34 cellular contexts compared by ENCODE assay signal in genomic region chr13:29521336-29521735, GRCh38.
A peak's percentile ranks its signal among the peaks of the same experiment; 100 is the strongest.
DNase-seq lines count a peak whose midpoint lies in the region; ATAC-seq and TF ChIP-seq lines count a peak whose summit lies in the region.
"Had no signal": no experiment of that assay in that cellular context is flagged by ENCODE, and none has a peak within 500 bp of the region (broad histone marks: within the 10 kb centered on the region; RNA-seq: fewer than 3 reads in every experiment).

No MANE protein-coding gene starts in this region.

- H3K27me3 ChIP-seq in smooth muscle cell (ENCODE audit: low read depth) (no peaks in the 10 kb centered on the region), PC-3 (ENCODE audit: low read length) (no peaks in the 10 kb centered on the region), Karpas-422 (ENCODE audit: low read length) (no peaks in the 10 kb centered on the region)
- H3K27me3 ChIP-seq: foreskin keratinocyte, thyroid gland had no signal

- CTCF ChIA-PET in PC-3 (lab: Charles Lee): no interaction called here

- peaks cover 0 to 8% of the 10 kb centered on the region in 2 donors for H3K4me1 Mint-ChIP-seq in natural killer cell treated with Interleukin-12 subunit alpha and Interleukin-12 subunit beta and Interleukin-15 and Interleukin-18, amount 100 ng/mL, for 72 hours (ENCODE audit: low read depth in 2 of 2)
- H3K4me1 Mint-ChIP-seq in natural killer cell: no peaks in the 10 kb centered on the region
- H3K4me1 Mint-ChIP-seq: activated naive CD8-positive, alpha-beta T cell treated with anti-CD3 and anti-CD28 coated beads, Interleukin-2, amount 10 ng/mL, durations not matched to agents 7 days and 5 days had no signal

- peaks cover 5% of the 10 kb centered on the region for H4K20me1 ChIP-seq in smooth muscle cell (ENCODE audit: low read depth)
- H4K20me1 ChIP-seq in PC-3 (ENCODE audit: low read length): 0 out of 2 replicates have a peak, but pooled peaks cover 3% of the 10 kb centered on the region
- H4K20me1 ChIP-seq in Karpas-422 (ENCODE audit: insufficient read depth, low read depth, low read length): 0 out of 2 replicates have a peak, but pooled peaks cover 5% of the 10 kb centered on the region

- H3K9ac ChIP-seq in smooth muscle cell (ENCODE audit: low read depth) (no peak overlapping the region), PC-3 (ENCODE audit: low read length) (no peak overlapping the region), Karpas-422 (ENCODE audit: low read length) (no peak overlapping the region)

- H3K36me3 Mint-ChIP-seq in natural killer cell treated with Interleukin-12 subunit alpha and Interleukin-12 subunit beta and Interleukin-15 and Interleukin-18, amount 100 ng/mL, for 72 hours: peaks cover 6% of the 10 kb centered on the region
- H3K36me3 Mint-ChIP-seq in natural killer cell: no peaks in the 10 kb centered on the region

- no peaks in the 10 kb centered on the region for H3F3A ChIP-seq in smooth muscle cell (ENCODE audit: low read depth)
- H3F3A ChIP-seq in PC-3 (ENCODE audit: low read length, unreplicated experiment): no peaks in the 10 kb centered on the region

- H3K9me3 ChIP-seq in mesodermal cell (ENCODE audit: control insufficient read depth, low read length): no peaks in the 10 kb centered on the region
- no peaks in the 10 kb centered on the region for H3K9me3 ChIP-seq in smooth muscle cell (replicated peaks; ENCODE audit: low read depth)
- no peaks in the 10 kb centered on the region for H3K9me3 ChIP-seq in PC-3 (ENCODE audit: low read length)
- H3K9me3 ChIP-seq in Karpas-422 (ENCODE audit: low read length): no peaks in the 10 kb centered on the region
- H3K9me3 ChIP-seq: left ventricle myocardium inferior, thyroid gland had no signal

- no peak overlapping the region for H3K4me3 Mint-ChIP-seq in natural killer cell treated with Interleukin-12 subunit alpha and Interleukin-12 subunit beta and Interleukin-15 and Interleukin-18, amount 100 ng/mL, for 72 hours
- no peak overlapping the region for H3K4me3 Mint-ChIP-seq in natural killer cell
- H3K4me3 Mint-ChIP-seq: activated naive CD8-positive, alpha-beta T cell treated with anti-CD3 and anti-CD28 coated beads, Interleukin-2, amount 10 ng/mL, durations not matched to agents 7 days and 5 days; activated T-cell treated with anti-CD3 and anti-CD28 coated beads, Interleukin-2, amount 50 U/mL, for 24 hours; CD4-positive, alpha-beta T cell; dendritic cell treated with granulocyte-macrophage colony-stimulating factor and Interleukin-4, amounts not matched to agents 40 ng/mL and 50 ng/mL, for 4 days; naive B cell; stimulated activated naive CD8-positive, alpha-beta T cell treated with anti-CD3 and anti-CD28 coated beads, Interleukin-15, Interleukin-2, amounts not matched to agents 100 ng/mL and 50 ng/mL, for 24 hours; WTC11 had no signal

- WGBS in mesodermal cell (ENCODE audit: insufficient coverage in 2 of 2), 2 experiments: 92 to 94% methylated on average over 13 of the region's 14 CpGs
- 98% methylated on average over 14 of the region's 14 CpGs for WGBS in smooth muscle cell (ENCODE audit: low lambda C conversion rate)

- H3K27ac Mint-ChIP-seq in natural killer cell treated with Interleukin-12 subunit alpha and Interleukin-12 subunit beta and Interleukin-15 and Interleukin-18, amount 100 ng/mL, for 72 hours: no peak overlapping the region
- H3K27ac Mint-ChIP-seq in natural killer cell: no peak overlapping the region
- H3K27ac Mint-ChIP-seq: activated naive CD8-positive, alpha-beta T cell treated with anti-CD3 and anti-CD28 coated beads, Interleukin-2, amount 10 ng/mL, durations not matched to agents 7 days and 5 days; activated T-cell treated with anti-CD3 and anti-CD28 coated beads, Interleukin-2, amount 50 U/mL, for 24 hours; CD4-positive, alpha-beta T cell; dendritic cell treated with granulocyte-macrophage colony-stimulating factor and Interleukin-4, amounts not matched to agents 40 ng/mL and 50 ng/mL, for 4 days; stimulated activated naive CD8-positive, alpha-beta T cell treated with anti-CD3 and anti-CD28 coated beads, Interleukin-15, Interleukin-2, amounts not matched to agents 100 ng/mL and 50 ng/mL, for 24 hours; WTC11 had no signal

- H2AFZ ChIP-seq in smooth muscle cell (ENCODE audit: low read depth): no peak overlapping the region
- no peak overlapping the region for H2AFZ ChIP-seq in PC-3 (ENCODE audit: low read length)
- H2AFZ ChIP-seq in Karpas-422 (ENCODE audit: low read length): no peak overlapping the region

- H3K79me2 ChIP-seq in smooth muscle cell (ENCODE audit: low read depth) (no peaks in the 10 kb centered on the region), PC-3 (ENCODE audit: low read length) (no peaks in the 10 kb centered on the region), Karpas-422 (ENCODE audit: low read length) (peaks cover 6% of the 10 kb centered on the region; the same call in 1 of the 2 replicates)

- H3K9me3 Mint-ChIP-seq in natural killer cell treated with Interleukin-12 subunit alpha and Interleukin-12 subunit beta and Interleukin-15 and Interleukin-18, amount 100 ng/mL, for 72 hours: no peaks in the 10 kb centered on the region
- H3K9me3 Mint-ChIP-seq in natural killer cell: no peaks in the 10 kb centered on the region
- H3K9me3 Mint-ChIP-seq: activated naive CD8-positive, alpha-beta T cell treated with anti-CD3 and anti-CD28 coated beads, Interleukin-2, amount 10 ng/mL, durations not matched to agents 7 days and 5 days; activated T-cell treated with anti-CD3 and anti-CD28 coated beads, Interleukin-2, amount 50 U/mL, for 24 hours; CD4-positive, alpha-beta T cell; dendritic cell treated with granulocyte-macrophage colony-stimulating factor and Interleukin-4, amounts not matched to agents 40 ng/mL and 50 ng/mL, for 4 days; naive B cell; stimulated activated naive CD8-positive, alpha-beta T cell treated with anti-CD3 and anti-CD28 coated beads, Interleukin-15, Interleukin-2, amounts not matched to agents 100 ng/mL and 50 ng/mL, for 24 hours; WTC11 had no signal

- H3K27ac ChIP-seq in mesodermal cell (ENCODE audit: low read depth, low read length, severe bottlenecking) (peak overlapping the region; percentile 48), smooth muscle cell (ENCODE audit: low read depth) (peak overlapping the region; percentile 65), PC-3 (ENCODE audit: low read length) (no peak overlapping the region), Karpas-422 (ENCODE audit: low read length) (no peak overlapping the region)
- H3K27ac ChIP-seq: foreskin keratinocyte, left ventricle myocardium inferior, thyroid gland had no signal

- intact Hi-C loops in natural killer cell (cut with micrococcal nuclease): no loop called here
- intact Hi-C loops in PC-3 (cut with micrococcal nuclease): no loop called here

- H3K4me1 ChIP-seq in mesodermal cell (ENCODE audit: control insufficient read depth, insufficient read depth, low read length, poor library complexity, severe bottlenecking) (peaks cover 18% of the 10 kb centered on the region), smooth muscle cell (ENCODE audit: low read depth) (no peaks in the 10 kb centered on the region), PC-3 (ENCODE audit: insufficient read depth, low read length) (no peaks in the 10 kb centered on the region), Karpas-422 (ENCODE audit: low read length) (no peaks in the 10 kb centered on the region)
- H3K4me1 ChIP-seq: foreskin keratinocyte, thyroid gland had no signal

- no peaks in the 10 kb centered on the region for H3K9me2 ChIP-seq in PC-3 (replicated peaks; ENCODE audit: low read length)
- no peaks in the 10 kb centered on the region for H3K9me2 ChIP-seq in Karpas-422 (replicated peaks; ENCODE audit: insufficient read depth, low read length)

- DNase-seq in natural killer cell treated with Interleukin-12 subunit alpha and Interleukin-12 subunit beta and Interleukin-15 and Interleukin-18, amount 100 ng/mL, for 72 hours (ENCODE audit: low spot score): peak; percentile 18
- DNase-seq in natural killer cell (no peak), smooth muscle cell (lab: John Stamatoyannopoulos, UW; ENCODE audit: unreplicated experiment) (no peak), PC-3 (no peak), Karpas-422 (no peak), AG08396 (ENCODE audit: low spot score) (no peak)
- DNase-seq: activated CD4-positive, alpha-beta T cell treated with anti-CD3 and anti-CD28 coated beads, Interleukin-2, amount 50 U/mL, for 1 hour; activated gamma-delta T cell treated with Interleukin-2 at 50 U/mL for 16 hours; activated naive CD8-positive, alpha-beta T cell treated with anti-CD3 and anti-CD28 coated beads, Interleukin-2, amount 10 ng/mL, durations not matched to agents 7 days and 5 days; activated T-cell treated with anti-CD3 and anti-CD28 coated beads, Interleukin-2, amount 50 U/mL, for 24 hours; AML-193; CD4-positive, alpha-beta T cell; central memory CD4-positive, alpha-beta T cell; DND-41; foreskin keratinocyte; GF-D8; head of caudate nucleus; left ventricle myocardium inferior; mesendoderm; MM.1S; naive B cell; NCI-H1930; NCI-H510A treated with DMSO at 0.1 percent for 48 hours; nucleus accumbens; OCI-M1; stimulated activated CD4-positive, alpha-beta T cell treated with anti-CD3 and anti-CD28 coated beads, Interleukin-1b, Interleukin-23, amount 100 ng/mL, for 48 hours; thyroid gland had no signal

- POLR2A ChIA-PET in PC-3 (lab: Charles Lee; ENCODE audit: unreplicated experiment): no interaction called here

- peaks cover 83% of the 10 kb centered on the region for H3K36me3 ChIP-seq in mesodermal cell (ENCODE audit: control insufficient read depth, insufficient read depth, low read length)
- no peaks in the 10 kb centered on the region for H3K36me3 ChIP-seq in smooth muscle cell (ENCODE audit: low read depth)
- peaks cover 25% of the 10 kb centered on the region; the same call in 1 of the 2 replicates for H3K36me3 ChIP-seq in PC-3 (ENCODE audit: low read depth, low read length)
- peaks cover 27% of the 10 kb centered on the region for H3K36me3 ChIP-seq in Karpas-422 (ENCODE audit: insufficient read depth, low read length)
- H3K36me3 ChIP-seq: thyroid gland had no signal

- ATAC-seq in natural killer cell treated with Interleukin-12 subunit alpha and Interleukin-12 subunit beta and Interleukin-15 and Interleukin-18, amount 100 ng/mL, for 72 hours: no peak
- ATAC-seq in natural killer cell (no peak), GM18505 (IDR thresholded peaks at IDR 0.05; ENCODE audit: unreplicated experiment) (no peak), PC-3 (no peak)
- ATAC-seq: foreskin keratinocyte, K562, WTC11 had no signal

- no peak overlapping the region for H3K4me3 ChIP-seq in mesodermal cell (ENCODE audit: extremely low read depth, insufficient read depth, low read length, poor library complexity, severe bottlenecking)
- H3K4me3 ChIP-seq in smooth muscle cell: no peak overlapping the region
- H3K4me3 ChIP-seq in PC-3 (ENCODE audit: low read length): no peak overlapping the region
- no peak overlapping the region for H3K4me3 ChIP-seq in Karpas-422 (ENCODE audit: low read length)
- H3K4me3 ChIP-seq: K562, left ventricle myocardium inferior, skin epidermis, thyroid gland had no signal

- no peak for TF ChIP-seq CTCF in natural killer cell (IDR thresholded peaks at IDR 0.05)
- no peak for TF ChIP-seq CTCF in smooth muscle cell (IDR thresholded peaks at IDR 0.05; ENCODE audit: borderline replicate concordance, insufficient read depth, poor library complexity, severe bottlenecking)
- no peak for TF ChIP-seq CTCF in PC-3 (conservative IDR thresholded peaks at IDR 0.05; ENCODE audit: low read depth, low read length)

- TF ChIP-seq POLR2A in GM18505 (IDR thresholded peaks at IDR 0.05; ENCODE audit: borderline replicate concordance, extremely low read depth, insufficient read depth, insufficient read length): no peak

- peak overlapping the region; percentile 49 for H3K4me2 ChIP-seq in smooth muscle cell
- H3K4me2 ChIP-seq in PC-3 (ENCODE audit: low read length): no peak overlapping the region
- no peak overlapping the region for H3K4me2 ChIP-seq in Karpas-422 (ENCODE audit: low read depth, low read length, poor library complexity, severe bottlenecking)

- no peaks in the 10 kb centered on the region for H3K27me3 Mint-ChIP-seq in natural killer cell treated with Interleukin-12 subunit alpha and Interleukin-12 subunit beta and Interleukin-15 and Interleukin-18, amount 100 ng/mL, for 72 hours
- no peaks in the 10 kb centered on the region for H3K27me3 Mint-ChIP-seq in natural killer cell (ENCODE audit: low read depth in 2 of 2)
- H3K27me3 Mint-ChIP-seq: activated naive CD8-positive, alpha-beta T cell treated with anti-CD3 and anti-CD28 coated beads, Interleukin-2, amount 10 ng/mL, durations not matched to agents 7 days and 5 days; activated T-cell treated with anti-CD3 and anti-CD28 coated beads, Interleukin-2, amount 50 U/mL, for 24 hours; CD4-positive, alpha-beta T cell; dendritic cell treated with granulocyte-macrophage colony-stimulating factor and Interleukin-4, amounts not matched to agents 40 ng/mL and 50 ng/mL, for 4 days; naive B cell; stimulated activated naive CD8-positive, alpha-beta T cell treated with anti-CD3 and anti-CD28 coated beads, Interleukin-15, Interleukin-2, amounts not matched to agents 100 ng/mL and 50 ng/mL, for 24 hours had no signal

- BruUV-seq in PC-3 (replicated peaks; lab: Mats Ljungman, UMichigan): no TSS peak

Comparison
In these comparisons a context has a peak if more than half of its experiments do, and no peak if none do; other contexts are left out.
1. H3K27ac ChIP-seq: peak in mesodermal cell (single experiment) and smooth muscle cell (single experiment); none in PC-3 (single experiment) and Karpas-422 (single experiment).